1 cellular context compared by ENCODE assay signal in genomic region chr2:7962191-7962590, GRCh38.
TF ChIP-seq lines count a peak whose summit lies in the region.

No MANE protein-coding gene starts in this region.

TF ChIP-seq in GM23338, 12 proteins besides CTCF, POLR2A, EP300 and RAD21 (continued from another document):
- TF ChIP-seq, protein P1, sequence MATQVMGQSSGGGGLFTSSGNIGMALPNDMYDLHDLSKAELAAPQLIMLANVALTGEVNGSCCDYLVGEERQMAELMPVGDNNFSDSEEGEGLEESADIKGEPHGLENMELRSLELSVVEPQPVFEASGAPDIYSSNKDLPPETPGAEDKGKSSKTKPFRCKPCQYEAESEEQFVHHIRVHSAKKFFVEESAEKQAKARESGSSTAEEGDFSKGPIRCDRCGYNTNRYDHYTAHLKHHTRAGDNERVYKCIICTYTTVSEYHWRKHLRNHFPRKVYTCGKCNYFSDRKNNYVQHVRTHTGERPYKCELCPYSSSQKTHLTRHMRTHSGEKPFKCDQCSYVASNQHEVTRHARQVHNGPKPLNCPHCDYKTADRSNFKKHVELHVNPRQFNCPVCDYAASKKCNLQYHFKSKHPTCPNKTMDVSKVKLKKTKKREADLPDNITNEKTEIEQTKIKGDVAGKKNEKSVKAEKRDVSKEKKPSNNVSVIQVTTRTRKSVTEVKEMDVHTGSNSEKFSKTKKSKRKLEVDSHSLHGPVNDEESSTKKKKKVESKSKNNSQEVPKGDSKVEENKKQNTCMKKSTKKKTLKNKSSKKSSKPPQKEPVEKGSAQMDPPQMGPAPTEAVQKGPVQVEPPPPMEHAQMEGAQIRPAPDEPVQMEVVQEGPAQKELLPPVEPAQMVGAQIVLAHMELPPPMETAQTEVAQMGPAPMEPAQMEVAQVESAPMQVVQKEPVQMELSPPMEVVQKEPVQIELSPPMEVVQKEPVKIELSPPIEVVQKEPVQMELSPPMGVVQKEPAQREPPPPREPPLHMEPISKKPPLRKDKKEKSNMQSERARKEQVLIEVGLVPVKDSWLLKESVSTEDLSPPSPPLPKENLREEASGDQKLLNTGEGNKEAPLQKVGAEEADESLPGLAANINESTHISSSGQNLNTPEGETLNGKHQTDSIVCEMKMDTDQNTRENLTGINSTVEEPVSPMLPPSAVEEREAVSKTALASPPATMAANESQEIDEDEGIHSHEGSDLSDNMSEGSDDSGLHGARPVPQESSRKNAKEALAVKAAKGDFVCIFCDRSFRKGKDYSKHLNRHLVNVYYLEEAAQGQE (IDR thresholded peaks at IDR 0.05; ENCODE audit: unreplicated experiment): no peak
- TF ChIP-seq NANOG (IDR thresholded peaks at IDR 0.05; ENCODE audit: borderline replicate concordance) (no peak), EZH2phosphoT487 (IDR thresholded peaks at IDR 0.05; ENCODE audit: unreplicated experiment) (no peak), POLR2AphosphoS5 (IDR thresholded peaks at IDR 0.05; ENCODE audit: low read depth) (no peak), ETS1 (IDR thresholded peaks at IDR 0.05) (no peak), STAT1 (IDR thresholded peaks at IDR 0.05; ENCODE audit: unreplicated experiment) (no peak)
TF ChIP-seq in GM23338: peak in this region for 0.
